ENCODE assay signal across 8 cellular contexts in genomic region chr4:13484749-13485345, GRCh38. TPM values are rescaled to one million over a fixed set of nuclear protein-coding genes. Genes with fewer than 3 reads are reported as not detected.
A peak's percentile ranks its signal among the peaks of the same experiment; 100 is the strongest.
DNase-seq lines count a peak whose midpoint lies in the region; ATAC-seq and TF ChIP-seq lines count a peak whose summit lies in the region.

No MANE protein-coding gene starts in this region.

- H3K27ac ChIP-seq in esophagus squamous epithelium, result peak overlapping the region; percentile 92 to 98 (median 94)

- H3K36me3 ChIP-seq in esophagus squamous epithelium, result no peaks in the 10 kb centered on the region

- H3K4me3 ChIP-seq in esophagus squamous epithelium, result peak overlapping the region; percentile 87 to 99 (median 94)

- no peak for TF ChIP-seq POLR2A in esophagus squamous epithelium (IDR thresholded peaks at IDR 0.05)

- ATAC-seq in GM19452 (IDR thresholded peaks at IDR 0.05; ENCODE audit: unreplicated experiment), result peak; percentile 35
- peak; percentile 31 for ATAC-seq in HG03442 (IDR thresholded peaks at IDR 0.05; ENCODE audit: unreplicated experiment)
- ATAC-seq in omental fat pad (ENCODE audit: low FRiP score), result peak; percentile 10

- intact Hi-C loops in esophagus squamous epithelium (cut with DNase I), result no loop called here

- DNase-seq in DMS53 treated with DMSO at 0.1 percent for 48 hours (lab: John Stamatoyannopoulos, UW; ENCODE audit: unreplicated experiment), result peak; percentile 78
- DNase-seq in SW480 (ENCODE audit: low spot score), result peak; percentile 15
- no peak for DNase-seq in esophagus squamous epithelium (lab: John Stamatoyannopoulos, UW)
- DNase-seq in omental fat pad (ENCODE audit: low spot score), result no peak
- DNase-seq in OCI-M1 (lab: John Stamatoyannopoulos, UW), result no peak
- DNase-seq in activated CD4-positive, alpha-beta T cell treated with anti-CD3 and anti-CD28 coated beads for 48 hours, result no peak

- no peaks in the 10 kb centered on the region for H3K9me3 ChIP-seq in esophagus squamous epithelium

- 3% methylated on average over 8 to 18 of the region's 23 CpGs for WGBS in esophagus squamous epithelium, 2 donors

- H3K4me1 ChIP-seq in esophagus squamous epithelium, result peaks cover 9 to 34% (median 11%) of the 10 kb centered on the region in 3 donors

- peaks cover 0 to 18% (median 0%) of the 10 kb centered on the region in 4 donors for H3K27me3 ChIP-seq in esophagus squamous epithelium

- no peak for TF ChIP-seq CTCF in esophagus squamous epithelium (IDR thresholded peaks at IDR 0.05)
- TF ChIP-seq CTCF in omental fat pad (IDR thresholded peaks at IDR 0.05), result no peak

RNA-seq across cellular contexts. Expression of gene RAB28, which starts 0.7 kb away (rescaled TPM):
- 10 to 100 TPM in 3 of 4 donors, 1 to 10 TPM in 1; 5.8 to 19.5 (median 14.2) TPM for total RNA-seq in esophagus squamous epithelium
- total RNA-seq in omental fat pad, result 10 to 100 TPM; 11.9 to 34.0 (median 17.9) TPM

RNA-seq across cellular contexts. Expression of gene NKX3-2, which starts 59.5 kb away (rescaled TPM):
- total RNA-seq in esophagus squamous epithelium (under 1 TPM in 2 of 4 donors, not detected in 2; 0.19 to 0.62 TPM), omental fat pad (1 to 10 TPM in 2 of 4 donors, under 1 TPM in 2; 0.24 to 2.2 (median 1.2) TPM)

Comparison
In these comparisons a context has a peak if more than half of its experiments do, and no peak if none do; other contexts are left out.
1. DNase-seq: peak in DMS53 treated with DMSO at 0.1 percent for 48 hours (single experiment) and SW480 (single experiment); none in esophagus squamous epithelium (single experiment), omental fat pad (single experiment), OCI-M1 (single experiment) and activated CD4-positive, alpha-beta T cell treated with anti-CD3 and anti-CD28 coated beads for 48 hours (single experiment).
2. Peak in every context shown above with its lines, with median percentiles within 50 percentile points of each other: ATAC-seq.